Comparison of ENCODE assay signal across 12 cellular contexts in the genomic region with DNA sequence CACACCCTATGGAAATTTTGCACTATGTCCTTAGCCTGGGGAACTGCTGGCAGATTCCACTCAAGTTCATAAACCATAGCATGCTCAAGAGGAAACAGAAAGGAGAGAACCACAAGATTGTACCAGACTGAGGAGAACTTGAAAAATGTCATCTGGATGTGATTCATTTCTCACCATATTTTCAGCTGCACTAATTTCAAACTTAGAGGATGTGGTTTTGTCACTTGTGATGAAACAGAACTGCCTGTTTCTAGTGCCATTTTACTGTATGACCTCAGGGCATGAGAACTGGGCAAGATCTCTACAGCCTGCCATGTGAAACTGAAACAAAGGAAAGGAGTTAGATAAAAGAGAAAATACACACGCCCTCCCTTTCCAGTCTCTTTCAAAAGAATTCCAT.
A peak's percentile ranks its signal among the peaks of the same experiment; 100 is the strongest.
DNase-seq lines count a peak whose midpoint lies in the region; FAIRE-seq and TF ChIP-seq lines count a peak whose summit lies in the region.
"Had no signal": no experiment of that assay in that cellular context is flagged by ENCODE, and none has a peak within 500 bp of the region (broad histone marks: within the 10 kb centered on the region; RNA-seq: fewer than 3 reads in every experiment).

No MANE protein-coding gene starts in this region.

- no peak overlapping the region for H3K4me3 ChIP-seq in endothelial cell of umbilical vein (replicated peaks in 1 of 3; ENCODE audit: insufficient read depth in 1 of 3, low read depth in 1 of 3, low read length in 3 of 3)
- H3K4me3 ChIP-seq: tibial artery had no signal

- H3K9me3 ChIP-seq in endothelial cell of umbilical vein (replicated peaks; ENCODE audit: control insufficient read depth, insufficient read depth, low read length) = no peaks in the 10 kb centered on the region
- H3K9me3 ChIP-seq: tibial artery had no signal

- DNase-seq in NK-92 treated with Interleukin-12 subunit alpha and Interleukin-12 subunit beta, amount 100 ng/mL, for 24 hours (lab: John Stamatoyannopoulos, UW) = peak; percentile 18
- DNase-seq in NK-92 (lab: John Stamatoyannopoulos, UW; ENCODE audit: unreplicated experiment) (no peak), NOMO-1 treated with DMSO at 0.1 percent for 48 hours (lab: John Stamatoyannopoulos, UW; ENCODE audit: unreplicated experiment) (peak; percentile 97), endothelial cell of umbilical vein (ENCODE audit: low read depth, low spot score) (peak; percentile 74), smooth muscle cell of the brain vasculature (ENCODE audit: low read depth, low spot score) (peak; percentile 2), occipital lobe (lab: John Stamatoyannopoulos, UW) (no peak)
- no peak for DNase-seq in stimulated activated CD4-positive, alpha-beta T cell treated with anti-CD3 and anti-CD28 coated beads, Interleukin-2, amount 100 ng/mL, for 48 hours
- DNase-seq in activated effector memory CD4-positive, alpha-beta T cell treated with Interleukin-2 at 50 U/mL for 16 hours = no peak
- DNase-seq: activated effector memory CD4-positive, alpha-beta T cell treated with anti-CD3 and anti-CD28 coated beads, Interleukin-2, amount 50 U/mL, for 16 hours; NCI-H2171; tibial artery had no signal

- no peaks in the 10 kb centered on the region for H3K79me2 ChIP-seq in endothelial cell of umbilical vein (ENCODE audit: control insufficient read depth, insufficient read depth, low read length)

- H3K9me1 ChIP-seq in endothelial cell of umbilical vein (replicated peaks; ENCODE audit: control insufficient read depth, extremely low read depth, insufficient read depth, low read length) = no peaks in the 10 kb centered on the region

- H3K27ac ChIP-seq in endothelial cell of umbilical vein (ENCODE audit: insufficient read depth, low read depth, low read length) = no peak overlapping the region
- H3K27ac ChIP-seq: tibial artery had no signal

- no peaks in the 10 kb centered on the region for H3K36me3 ChIP-seq in endothelial cell of umbilical vein (ENCODE audit: control insufficient read depth in 2 of 2, extremely low read depth in 1 of 2, insufficient read depth in 2 of 2, low read length in 2 of 2)
- H3K36me3 ChIP-seq: tibial artery had no signal

- no peak overlapping the region for H3K9ac ChIP-seq in endothelial cell of umbilical vein (replicated peaks; ENCODE audit: extremely low read depth, insufficient read depth, low read length)

- POLR2A ChIA-PET in endothelial cell of umbilical vein (lab: Charles Lee) = no interaction called here

- dilution Hi-C loops in endothelial cell of umbilical vein (cut with MboI; ENCODE audit: extremely low pct_ligation_motif_present, low sequenced_read_pairs) = no loop called here

- H2AFZ ChIP-seq in endothelial cell of umbilical vein (ENCODE audit: low read depth, low read length) = peak overlapping the region; percentile 6

- no peaks in the 10 kb centered on the region for H3K27me3 ChIP-seq in endothelial cell of umbilical vein (ENCODE audit: control insufficient read depth in 2 of 2, insufficient read depth in 2 of 2, low read length in 2 of 2)
- H3K27me3 ChIP-seq: tibial artery had no signal

- no peak for TF ChIP-seq POLR2A in endothelial cell of umbilical vein (IDR thresholded peaks at IDR 0.05; ENCODE audit: low read depth, low read length)

- H3K4me2 ChIP-seq in endothelial cell of umbilical vein (ENCODE audit: insufficient read depth, low read length) = no peak overlapping the region

- FAIRE-seq in endothelial cell of umbilical vein (lab: Jason Lieb, UNC) = peak; percentile 73
- FAIRE-seq: A204.1 had no signal

- no peaks in the 10 kb centered on the region for H4K20me1 ChIP-seq in endothelial cell of umbilical vein (replicated peaks; ENCODE audit: control insufficient read depth, extremely low read depth, insufficient read depth, low read length)

- H3K4me1 ChIP-seq in endothelial cell of umbilical vein (ENCODE audit: control insufficient read depth, extremely low read depth, insufficient read depth, low read length) = no peaks in the 10 kb centered on the region
- H3K4me1 ChIP-seq: tibial artery had no signal

- intact Hi-C loops in endothelial cell of umbilical vein (cut with micrococcal nuclease) = no loop called here

- CTCF ChIA-PET in endothelial cell of umbilical vein (lab: Charles Lee) = interaction anchor here (1.3 kb wide), 1 partner anchor 13 kb away, joined by 3 read pairs; no protein-coding TSS in a partner anchor

- TF ChIP-seq CTCF in endothelial cell of umbilical vein (IDR thresholded peaks at IDR 0.05; ENCODE audit: extremely low read depth in 1 of 2, insufficient read depth in 1 of 2, low read depth in 1 of 2, low read length in 2 of 2) = no peak

- no TSS peak for BruUV-seq in endothelial cell of umbilical vein (replicated peaks; lab: Mats Ljungman, UMichigan)

TF ChIP-seq in endothelial cell of umbilical vein, 7 proteins besides CTCF, POLR2A, EP300 and RAD21:
- TF ChIP-seq POLR2AphosphoS5 (IDR thresholded peaks at IDR 0.05; ENCODE audit: insufficient read depth, low read depth, low read length) = no peak
- TF ChIP-seq, protein P1, sequence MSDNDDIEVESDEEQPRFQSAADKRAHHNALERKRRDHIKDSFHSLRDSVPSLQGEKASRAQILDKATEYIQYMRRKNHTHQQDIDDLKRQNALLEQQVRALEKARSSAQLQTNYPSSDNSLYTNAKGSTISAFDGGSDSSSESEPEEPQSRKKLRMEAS (IDR thresholded peaks at IDR 0.05; ENCODE audit: insufficient read depth, insufficient read length) = no peak
- no peak for TF ChIP-seq FOS (IDR thresholded peaks at IDR 0.05; ENCODE audit: borderline replicate concordance, insufficient read depth, low read length)
- TF ChIP-seq MYC (IDR thresholded peaks at IDR 0.05; ENCODE audit: low read depth, low read length) = no peak
- TF ChIP-seq EZH2 (IDR thresholded peaks at IDR 0.05; ENCODE audit: borderline replicate concordance, low read depth, low read length, severe bottlenecking) = no peak
- no peak for TF ChIP-seq GATA2 (IDR thresholded peaks at IDR 0.05; ENCODE audit: insufficient read depth, insufficient read length, low read depth, low read length)
- no peak for TF ChIP-seq JUN (IDR thresholded peaks at IDR 0.05; ENCODE audit: borderline replicate concordance, insufficient read depth, insufficient read length, low read depth)

Comparison
In these comparisons a context has a peak if more than half of its experiments do, and no peak if none do; other contexts are left out.
1. DNase-seq: peak in NK-92 treated with Interleukin-12 subunit alpha and Interleukin-12 subunit beta, amount 100 ng/mL, for 24 hours (single experiment), NOMO-1 treated with DMSO at 0.1 percent for 48 hours (single experiment), endothelial cell of umbilical vein (single experiment) and smooth muscle cell of the brain vasculature (single experiment); none in NK-92 (single experiment), stimulated activated CD4-positive, alpha-beta T cell treated with anti-CD3 and anti-CD28 coated beads, Interleukin-2, amount 100 ng/mL, for 48 hours (0 of 2), occipital lobe (single experiment) and activated effector memory CD4-positive, alpha-beta T cell treated with Interleukin-2 at 50 U/mL for 16 hours (single experiment).